Comparison of ENCODE assay signal across 12 cellular contexts in the genomic region with DNA sequence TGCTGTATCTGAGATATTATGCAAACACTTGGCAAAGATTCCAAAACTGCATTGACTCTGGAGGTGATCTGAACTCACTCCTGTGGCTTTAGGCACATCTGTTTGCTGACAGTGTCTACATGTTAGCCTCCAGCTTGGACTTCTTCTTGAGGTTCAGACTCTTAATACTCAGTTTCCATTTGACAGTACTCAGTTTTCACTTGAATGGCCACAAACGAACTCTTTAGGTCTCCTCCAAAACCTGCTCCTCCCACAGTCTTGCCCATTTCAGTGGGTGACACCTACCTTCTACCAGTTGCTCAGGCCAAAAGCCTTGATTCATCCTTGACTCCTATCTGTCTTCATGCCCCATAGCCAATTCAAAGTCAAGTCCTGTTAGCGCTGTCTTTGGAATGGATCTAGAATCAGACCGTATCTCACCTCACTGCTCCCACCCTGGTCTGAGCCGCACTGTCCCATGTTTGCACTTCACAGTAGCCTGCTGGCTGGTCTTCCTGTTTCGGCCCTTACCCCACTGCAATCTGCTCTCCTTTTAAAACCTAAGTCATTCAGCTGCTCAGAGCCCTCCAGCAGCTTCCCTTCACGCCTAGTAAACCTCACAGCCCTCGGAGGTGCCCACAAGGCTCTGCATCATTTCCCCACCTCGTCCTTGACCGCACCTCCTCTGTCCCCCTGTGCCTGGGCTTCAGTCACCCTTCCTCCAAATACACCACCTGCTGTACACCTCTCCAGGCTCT.
DNase-seq lines count a peak whose midpoint lies in the region; ATAC-seq and TF ChIP-seq lines count a peak whose summit lies in the region.
"Had no signal": no experiment of that assay in that cellular context is flagged by ENCODE, and none has a peak within 500 bp of the region (broad histone marks: within the 10 kb centered on the region; RNA-seq: fewer than 3 reads in every experiment).

No MANE protein-coding gene starts in this region.

- in situ Hi-C loops in GM13977 (cut with MboI; ENCODE audit: low pct_unique_long_range_greater_than_20kb, low sequenced_read_pairs, unreplicated experiment) = loop anchor here (25.0 kb wide), 1 partner anchor 400 kb away; the partner anchor contains the start of gene SNORC

- peaks cover 58% of the 10 kb centered on the region for H3K36me3 Mint-ChIP-seq in memory B cell

- H3K9me3 Mint-ChIP-seq in memory B cell = no peaks in the 10 kb centered on the region

- TF ChIP-seq CTCF in GM13977 (IDR thresholded peaks at IDR 0.05; ENCODE audit: extremely low read depth, insufficient read depth, missing control alignments) = no peak

- peak overlapping the region; percentile 81 for H3K27ac Mint-ChIP-seq in memory B cell

- H3K27me3 Mint-ChIP-seq in memory B cell = no peaks in the 10 kb centered on the region

- ATAC-seq in GM19468 (IDR thresholded peaks at IDR 0.05; ENCODE audit: extremely low read depth, unreplicated experiment) (peak; percentile 42), HG03342 (IDR thresholded peaks at IDR 0.05; ENCODE audit: unreplicated experiment) (peak; percentile 53), memory B cell (ENCODE audit: low read depth) (no peak), HG03097 (IDR thresholded peaks at IDR 0.05; ENCODE audit: low FRiP score, unreplicated experiment) (no peak)
- ATAC-seq: gastrocnemius medialis, left ventricle myocardium superior had no signal

- DNase-seq in GM13977 (ENCODE audit: low spot score) (peak; percentile 57), memory B cell (ENCODE audit: low spot score in 2 of 2) (no peak), AML-193 (lab: John Stamatoyannopoulos, UW) (no peak), dedifferentiated amniotic fluid mesenchymal stem cell (ENCODE audit: extremely low spot score) (no peak), activated gamma-delta T cell treated with Interleukin-2 at 50 U/mL for 16 hours (no peak)
- DNase-seq: DMS79, gastrocnemius medialis, left ventricle myocardium superior, NCI-H1048 had no signal

- peaks cover 26% of the 10 kb centered on the region for H3K4me1 Mint-ChIP-seq in memory B cell

- H3K4me3 Mint-ChIP-seq in memory B cell = peak overlapping the region; percentile 54

Comparison
In these comparisons a context has a peak if more than half of its experiments do, and no peak if none do; other contexts are left out.
1. ATAC-seq: peak in GM19468 (single experiment) and HG03342 (single experiment); none in memory B cell (single experiment) and HG03097 (single experiment).